ENCODE assay signal across 9 cellular contexts in the genomic region with DNA sequence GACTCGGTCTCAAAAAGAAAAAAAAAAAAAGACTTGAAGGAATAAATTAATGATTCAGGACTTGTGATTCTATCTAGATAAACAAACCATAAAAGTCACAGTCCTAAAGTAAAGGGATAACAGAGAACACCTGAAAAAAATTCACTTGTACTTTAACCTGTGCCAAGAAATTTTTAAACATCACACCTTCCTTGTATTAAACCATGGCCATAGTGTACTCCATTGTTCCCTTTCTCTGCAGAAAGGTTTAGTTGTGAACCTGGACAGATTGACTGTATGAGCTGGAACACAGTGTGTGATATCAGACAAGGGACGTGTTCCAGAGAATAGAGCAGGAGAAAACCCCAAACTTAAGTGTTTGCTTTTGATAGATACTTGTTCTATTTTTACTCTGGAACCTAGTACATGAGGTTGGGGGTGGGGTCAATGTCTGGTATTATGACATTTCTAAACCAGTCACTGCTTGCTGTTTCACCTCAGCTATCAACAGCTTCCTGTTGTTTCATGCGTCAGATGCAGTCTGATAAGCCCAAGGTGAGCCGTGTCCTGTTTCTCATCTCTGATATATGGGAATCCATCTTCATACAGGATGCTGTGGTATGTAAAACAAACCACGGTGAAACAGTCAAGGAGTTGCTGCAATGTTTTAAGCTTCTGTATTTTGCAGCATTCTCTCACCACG.
A peak's percentile ranks its signal among the peaks of the same experiment; 100 is the strongest.
DNase-seq lines count a peak whose midpoint lies in the region; ATAC-seq and TF ChIP-seq lines count a peak whose summit lies in the region.
"Had no signal": no experiment of that assay in that cellular context is flagged by ENCODE, and none has a peak within 500 bp of the region (broad histone marks: within the 10 kb centered on the region; RNA-seq: fewer than 3 reads in every experiment).

No MANE protein-coding gene starts in this region.

- H3K4me2 ChIP-seq in mesendoderm (ENCODE audit: low read length) = no peak overlapping the region

- no CpG with 5 or more reads among the region's 6 CpGs for WGBS in mesendoderm (ENCODE audit: extremely low coverage, insufficient coverage, low lambda C conversion rate)

- no peak overlapping the region for H4K8ac ChIP-seq in mesendoderm (ENCODE audit: low read depth, low read length)

- H3K4me3 Mint-ChIP-seq in nephron progenitor cell = no peak overlapping the region

- DNase-seq in RPMI7951 (ENCODE audit: low read depth) = peak; percentile 70
- DNase-seq in brain microvascular endothelial cell = peak; percentile 86
- no peak for DNase-seq in gastrocnemius medialis
- DNase-seq in mesendoderm = no peak
- DNase-seq in nephron progenitor cell = no peak
- no peak for DNase-seq in germinal center (ENCODE audit: low spot score)

- H3K56ac ChIP-seq in mesendoderm (ENCODE audit: low read length) = no peak overlapping the region

- no peak overlapping the region for H3K4ac ChIP-seq in mesendoderm (ENCODE audit: low read depth, low read length)

- H3K36me3 ChIP-seq in brain microvascular endothelial cell (replicated peaks) (no peaks in the 10 kb centered on the region), gastrocnemius medialis (no peaks in the 10 kb centered on the region), mesendoderm (ENCODE audit: control insufficient read depth, insufficient read depth, low read length) (no peaks in the 10 kb centered on the region)

- H3K27ac ChIP-seq in brain microvascular endothelial cell = peak overlapping the region; percentile 51
- H3K27ac ChIP-seq in gastrocnemius medialis = peak overlapping the region in 3 of 4 donors; percentile 17 to 53 (median 48)
- no peak overlapping the region for H3K27ac ChIP-seq in mesendoderm (ENCODE audit: low read depth, low read length)

- H3K4me1 Mint-ChIP-seq in nephron progenitor cell = no peaks in the 10 kb centered on the region

- no peak overlapping the region for H2BK120ac ChIP-seq in mesendoderm (ENCODE audit: low read depth, low read length)

- no peak overlapping the region for H3K4me3 ChIP-seq in brain microvascular endothelial cell (ENCODE audit: low read depth, low read length)
- no peak overlapping the region for H3K4me3 ChIP-seq in gastrocnemius medialis
- H3K4me3 ChIP-seq in mesendoderm (ENCODE audit: low read length) = no peak overlapping the region

- H3K4me1 ChIP-seq in gastrocnemius medialis (peaks cover 5 to 16% of the 10 kb centered on the region in 2 donors), mesendoderm (ENCODE audit: control insufficient read depth, low read depth, low read length) (no peaks in the 10 kb centered on the region)

- H3K27me3 ChIP-seq in brain microvascular endothelial cell (replicated peaks) = no peaks in the 10 kb centered on the region
- no peaks in the 10 kb centered on the region for H3K27me3 ChIP-seq in gastrocnemius medialis
- no peaks in the 10 kb centered on the region for H3K27me3 ChIP-seq in mesendoderm (ENCODE audit: insufficient read depth, low read length, poor library complexity)

- H3K18ac ChIP-seq in mesendoderm (ENCODE audit: low read length) = no peak overlapping the region

- TF ChIP-seq POLR2A in gastrocnemius medialis (IDR thresholded peaks at IDR 0.05) = no peak

- ATAC-seq in GM18858 (IDR thresholded peaks at IDR 0.05; ENCODE audit: unreplicated experiment) (peak; percentile 92), HG02981 (IDR thresholded peaks at IDR 0.05; ENCODE audit: unreplicated experiment) (peak; percentile 89), gastrocnemius medialis (peak in 1 of 2 donors; percentile 23)
- ATAC-seq: Panc1 had no signal

- no peak overlapping the region for H3K27ac Mint-ChIP-seq in nephron progenitor cell

- H3K23ac ChIP-seq in mesendoderm (ENCODE audit: low read length) = no peak overlapping the region

- H3K27me3 Mint-ChIP-seq in nephron progenitor cell (ENCODE audit: low read depth, poor library complexity) = no peaks in the 10 kb centered on the region

- H2BK5ac ChIP-seq in mesendoderm (ENCODE audit: low read length) = no peak overlapping the region

- no peak overlapping the region for H2AK5ac ChIP-seq in mesendoderm (ENCODE audit: low read length)

- no peak overlapping the region for H2BK15ac ChIP-seq in mesendoderm (replicated peaks; ENCODE audit: low read depth)

- in situ Hi-C loops in brain microvascular endothelial cell (cut with HindIII; ENCODE audit: low pct_ligation_motif_present, low sequenced_read_pairs) (no loop called here), gastrocnemius medialis (cut with MboI; ENCODE audit: low sequenced_read_pairs in 4 of 4) (no loop called here)

- no peaks in the 10 kb centered on the region for H3K79me2 ChIP-seq in mesendoderm (ENCODE audit: control insufficient read depth, insufficient read depth, low read length)

- H3K9me3 Mint-ChIP-seq in nephron progenitor cell = peaks cover 4% of the 10 kb centered on the region

- no peak overlapping the region for H4K5ac ChIP-seq in mesendoderm (ENCODE audit: low read length)

- intact Hi-C loops in gastrocnemius medialis (cut with DNase I; ENCODE audit: low total_unique reads) = no loop called here

- TF ChIP-seq CTCF in brain microvascular endothelial cell (IDR thresholded peaks at IDR 0.05; ENCODE audit: low read depth, low read length, missing control alignments) = no peak
- no peak for TF ChIP-seq CTCF in gastrocnemius medialis (IDR thresholded peaks at IDR 0.05 in 4 of 5, conservative IDR thresholded peaks at IDR 0.05 in 1 of 5)
- no peak for TF ChIP-seq CTCF in nephron progenitor cell (IDR thresholded peaks at IDR 0.05)

- H3K36me3 Mint-ChIP-seq in nephron progenitor cell (ENCODE audit: low read depth) = no peaks in the 10 kb centered on the region

- no peaks in the 10 kb centered on the region for H3K9me3 ChIP-seq in gastrocnemius medialis

- H3K79me1 ChIP-seq in mesendoderm (ENCODE audit: low read length) = no peaks in the 10 kb centered on the region

- H3K9ac ChIP-seq in mesendoderm (ENCODE audit: low read length) = no peak overlapping the region

Comparison
In these comparisons a context has a peak if more than half of its experiments do, and no peak if none do; other contexts are left out.
1. DNase-seq: peak in RPMI7951 (single experiment) and brain microvascular endothelial cell (single experiment); none in gastrocnemius medialis (0 of 2), mesendoderm (single experiment), nephron progenitor cell (single experiment) and germinal center (single experiment).